8 cellular contexts compared by ENCODE assay signal in genomic region chr1:26900815-26901511, GRCh38. TPM values are rescaled to one million over a fixed set of nuclear protein-coding genes. Genes with fewer than 3 reads are reported as not detected.
A peak's percentile ranks its signal among the peaks of the same experiment; 100 is the strongest.
DNase-seq lines count a peak whose midpoint lies in the region; ATAC-seq lines count a peak whose summit lies in the region.

No MANE protein-coding gene starts in this region.

- H3K27me3 Mint-ChIP-seq in T-helper 1 cell treated with Interleukin-12 subunit alpha and Interleukin-12 subunit beta and Interleukin-4 antibody, amounts not matched to agents 30 μg/mL and 1 μg/mL, for 36 hours (ENCODE audit: low read depth), result peaks cover 7% of the 10 kb centered on the region
- H3K27me3 Mint-ChIP-seq in activated T-helper 17 cell treated with anti-CD3 and anti-CD28 coated beads, Interleukin-2, amount 50 U/mL, for 72 hours, result no peaks in the 10 kb centered on the region
- H3K27me3 Mint-ChIP-seq in immature natural killer cell (ENCODE audit: low read depth in 3 of 3), result peaks cover 1 to 9% (median 3%) of the 10 kb centered on the region in 3 donors

- H3K36me3 Mint-ChIP-seq in T-helper 1 cell treated with Interleukin-12 subunit alpha and Interleukin-12 subunit beta and Interleukin-4 antibody, amounts not matched to agents 30 μg/mL and 1 μg/mL, for 36 hours (ENCODE audit: low read depth), result peaks cover 5% of the 10 kb centered on the region
- H3K36me3 Mint-ChIP-seq in activated T-helper 17 cell treated with anti-CD3 and anti-CD28 coated beads, Interleukin-2, amount 50 U/mL, for 72 hours (ENCODE audit: low read depth), result peaks cover 40% of the 10 kb centered on the region
- H3K36me3 Mint-ChIP-seq in immature natural killer cell, result peaks cover 4 to 6% (median 5%) of the 10 kb centered on the region in 3 donors

- ATAC-seq in activated T-helper 17 cell treated with anti-CD3 and anti-CD28 coated beads, Interleukin-2, amount 50 U/mL, for 72 hours (replicated peaks), result no peak
- no peak for ATAC-seq in GM19463 (IDR thresholded peaks at IDR 0.05; ENCODE audit: unreplicated experiment)

- DNase-seq in T-helper 1 cell (no peak), immature natural killer cell (no peak), substantia nigra (lab: John Stamatoyannopoulos, UW) (no peak)
- DNase-seq in activated CD8-positive, alpha-beta memory T cell treated with anti-CD3 and anti-CD28 coated beads for 24 hours, result no peak
- no peak for DNase-seq in stimulated activated CD4-positive, alpha-beta T cell treated with anti-CD3 and anti-CD28 coated beads, Interleukin-1b, Interleukin-23, amount 100 ng/mL, for 48 hours

- peak overlapping the region; percentile 80 for H3K27ac ChIP-seq in substantia nigra (ENCODE audit: low read depth, low read length, poor library complexity, severe bottlenecking)

- H3K4me3 Mint-ChIP-seq in T-helper 1 cell treated with Interleukin-12 subunit alpha and Interleukin-12 subunit beta and Interleukin-4 antibody, amounts not matched to agents 30 μg/mL and 1 μg/mL, for 36 hours, result peak overlapping the region; percentile 96
- H3K4me3 Mint-ChIP-seq in activated T-helper 17 cell treated with anti-CD3 and anti-CD28 coated beads, Interleukin-2, amount 50 U/mL, for 72 hours, result peak overlapping the region; percentile 88
- H3K4me3 Mint-ChIP-seq in immature natural killer cell, result peak overlapping the region; percentile 93 to 100 (median 94)

- H3K4me1 Mint-ChIP-seq in T-helper 1 cell treated with Interleukin-12 subunit alpha and Interleukin-12 subunit beta and Interleukin-4 antibody, amounts not matched to agents 30 μg/mL and 1 μg/mL, for 36 hours (ENCODE audit: low read depth), result peaks cover 20% of the 10 kb centered on the region
- H3K4me1 Mint-ChIP-seq in activated T-helper 17 cell treated with anti-CD3 and anti-CD28 coated beads, Interleukin-2, amount 50 U/mL, for 72 hours, result peaks cover 15% of the 10 kb centered on the region
- H3K4me1 Mint-ChIP-seq in immature natural killer cell, result peaks cover 36 to 39% of the 10 kb centered on the region in 2 donors

- peak overlapping the region; percentile 98 for H3K27ac Mint-ChIP-seq in T-helper 1 cell treated with Interleukin-12 subunit alpha and Interleukin-12 subunit beta and Interleukin-4 antibody, amounts not matched to agents 30 μg/mL and 1 μg/mL, for 36 hours
- H3K27ac Mint-ChIP-seq in activated T-helper 17 cell treated with anti-CD3 and anti-CD28 coated beads, Interleukin-2, amount 50 U/mL, for 72 hours, result peak overlapping the region; percentile 95
- H3K27ac Mint-ChIP-seq in immature natural killer cell, result peak overlapping the region; percentile 92 to 99 (median 99)

- H3K9me3 Mint-ChIP-seq in T-helper 1 cell treated with Interleukin-12 subunit alpha and Interleukin-12 subunit beta and Interleukin-4 antibody, amounts not matched to agents 30 μg/mL and 1 μg/mL, for 36 hours, result no peaks in the 10 kb centered on the region
- H3K9me3 Mint-ChIP-seq in activated T-helper 17 cell treated with anti-CD3 and anti-CD28 coated beads, Interleukin-2, amount 50 U/mL, for 72 hours, result no peaks in the 10 kb centered on the region
- no peaks in the 10 kb centered on the region for H3K9me3 Mint-ChIP-seq in immature natural killer cell

RNA-seq across cellular contexts. Expression of gene GPATCH3, which starts 0.7 kb away (rescaled TPM):
- 10 to 100 TPM in 1 of 2 donors, 1 to 10 TPM in 1; 9.4 to 13.4 TPM for total RNA-seq in activated T-helper 17 cell treated with anti-CD3 and anti-CD28 coated beads, Interleukin-2, amount 50 U/mL, for 72 hours
- 10 to 100 TPM; 10.4 to 17.3 (median 15.1) TPM for polyA plus RNA-seq in immature natural killer cell

RNA-seq across cellular contexts. Expression of gene GPN2, which starts 10.9 kb away (rescaled TPM):
- 10 to 100 TPM; 44.8 to 61.4 TPM for total RNA-seq in activated T-helper 17 cell treated with anti-CD3 and anti-CD28 coated beads, Interleukin-2, amount 50 U/mL, for 72 hours
- polyA plus RNA-seq in immature natural killer cell, result 10 to 100 TPM in 2 of 3 donors, 1 to 10 TPM in 1; 8.3 to 22.1 (median 10.0) TPM

RNA-seq across cellular contexts. Expression of gene NR0B2, which starts 12.8 kb away (rescaled TPM):
- not detected for total RNA-seq in activated T-helper 17 cell treated with anti-CD3 and anti-CD28 coated beads, Interleukin-2, amount 50 U/mL, for 72 hours
- polyA plus RNA-seq in immature natural killer cell, result not detected

RNA-seq across cellular contexts. Expression of gene NUDC, which starts 20.6 kb away (rescaled TPM):
- total RNA-seq in activated T-helper 17 cell treated with anti-CD3 and anti-CD28 coated beads, Interleukin-2, amount 50 U/mL, for 72 hours, result 100 to 1,000 TPM in 1 of 2 donors, 10 to 100 TPM in 1; 45.0 to 108 TPM
- polyA plus RNA-seq in immature natural killer cell, result 100 to 1,000 TPM in 1 of 3 donors, 10 to 100 TPM in 2; 60.0 to 116 (median 70.4) TPM

RNA-seq across cellular contexts. Expression of gene SFN, which starts 38.0 kb away (rescaled TPM):
- 1 to 10 TPM; 4.3 to 4.7 TPM for total RNA-seq in activated T-helper 17 cell treated with anti-CD3 and anti-CD28 coated beads, Interleukin-2, amount 50 U/mL, for 72 hours
- not detected for polyA plus RNA-seq in immature natural killer cell
